9 cellular contexts compared by ENCODE assay signal in genomic region chr13:37868691-37869505, GRCh38. TPM values are rescaled to one million over a fixed set of nuclear protein-coding genes. Genes with fewer than 3 reads are reported as not detected.
A peak's percentile ranks its signal among the peaks of the same experiment; 100 is the strongest.
DNase-seq lines count a peak whose midpoint lies in the region; ATAC-seq, FAIRE-seq and TF ChIP-seq lines count a peak whose summit lies in the region.
"Had no signal": no experiment of that assay in that cellular context is flagged by ENCODE, and none has a peak within 500 bp of the region (broad histone marks: within the 10 kb centered on the region; RNA-seq: fewer than 3 reads in every experiment).

No MANE protein-coding gene starts in this region.

- peak overlapping the region; percentile 51 for H3K4me3 ChIP-seq in upper lobe of right lung
- H3K4me3 ChIP-seq: BLaER1 treated with 17β-estradiol and CSF1 and Interleukin-3, amounts not matched to agents 10 nM and 100 nM had no signal

- TF ChIP-seq CTCF in endothelial cell (IDR thresholded peaks at IDR 0.05; ENCODE audit: unreplicated experiment) (no peak), mesothelial cell of epicardium (IDR thresholded peaks at IDR 0.05; ENCODE audit: unreplicated experiment) (no peak), upper lobe of right lung (IDR thresholded peaks at IDR 0.05) (no peak)

- H3K4me1 Mint-ChIP-seq in endothelial cell (ENCODE audit: unreplicated experiment) (peaks cover 10% of the 10 kb centered on the region), mesothelial cell of epicardium (peaks cover 28% of the 10 kb centered on the region)

- H3K27ac Mint-ChIP-seq in endothelial cell (ENCODE audit: unreplicated experiment) (no peak overlapping the region), mesothelial cell of epicardium (peak overlapping the region; percentile 75)

- H3K9me3 ChIP-seq in upper lobe of right lung = no peaks in the 10 kb centered on the region

- intact Hi-C loops in upper lobe of right lung (cut with DNase I) = no loop called here

- no peak for TF ChIP-seq POLR2A in H54 (IDR thresholded peaks at IDR 0.05; ENCODE audit: low read depth, low read length)

- H3K27me3 ChIP-seq in upper lobe of right lung = peaks cover 33% of the 10 kb centered on the region
- H3K27me3 ChIP-seq: BLaER1 treated with 17β-estradiol and CSF1 and Interleukin-3, amounts not matched to agents 10 nM and 100 nM had no signal

- H3K4me3 Mint-ChIP-seq in endothelial cell (ENCODE audit: unreplicated experiment) (peak overlapping the region; percentile 90), mesothelial cell of epicardium (peak overlapping the region; percentile 96)

- no peaks in the 10 kb centered on the region for H3K27me3 Mint-ChIP-seq in endothelial cell (ENCODE audit: unreplicated experiment)
- peaks cover 15% of the 10 kb centered on the region for H3K27me3 Mint-ChIP-seq in mesothelial cell of epicardium (ENCODE audit: low read depth)

- no peaks in the 10 kb centered on the region for H3K36me3 ChIP-seq in upper lobe of right lung
- H3K36me3 ChIP-seq: BLaER1 treated with 17β-estradiol and CSF1 and Interleukin-3, amounts not matched to agents 10 nM and 100 nM had no signal

- peaks cover 5% of the 10 kb centered on the region for H3K4me1 ChIP-seq in upper lobe of right lung
- H3K4me1 ChIP-seq: BLaER1 treated with 17β-estradiol and CSF1 and Interleukin-3, amounts not matched to agents 10 nM and 100 nM had no signal

- H3K27ac ChIP-seq in upper lobe of right lung = peak overlapping the region; percentile 34
- H3K27ac ChIP-seq: BLaER1 treated with 17β-estradiol and CSF1 and Interleukin-3, amounts not matched to agents 10 nM and 100 nM had no signal

- no peak for FAIRE-seq in H54 (lab: Jason Lieb, UNC)

- H3K9me3 Mint-ChIP-seq in endothelial cell (ENCODE audit: unreplicated experiment) = no peaks in the 10 kb centered on the region
- H3K9me3 Mint-ChIP-seq in mesothelial cell of epicardium = no peaks in the 10 kb centered on the region

- H3K36me3 Mint-ChIP-seq in endothelial cell (ENCODE audit: low read depth, unreplicated experiment) = peaks cover 3% of the 10 kb centered on the region
- no peaks in the 10 kb centered on the region for H3K36me3 Mint-ChIP-seq in mesothelial cell of epicardium

- ATAC-seq in upper lobe of right lung (no peak), GM21825 (IDR thresholded peaks at IDR 0.05; ENCODE audit: unreplicated experiment) (no peak)

- DNase-seq in NCI-H82 (lab: John Stamatoyannopoulos, UW) (peak; percentile 25), NCI-H82 treated with DMSO at 0.1 percent for 48 hours (lab: John Stamatoyannopoulos, UW; ENCODE audit: unreplicated experiment) (no peak), endothelial cell (ENCODE audit: low spot score) (peak; percentile 6), mesothelial cell of epicardium (ENCODE audit: low spot score in 2 of 2, unreplicated experiment in 2 of 2) (no peak), upper lobe of right lung (no peak), activated T-cell treated with anti-CD3 and anti-CD28 coated beads for 4 hours (no peak), H54 (ENCODE audit: insufficient read length, low spot score) (no peak)

RNA-seq across cellular contexts. Expression of gene TRPC4, which starts 0.7 kb away (rescaled TPM):
- total RNA-seq in endothelial cell (ENCODE audit: unreplicated experiment) (6.5 TPM), mesothelial cell of epicardium (7.5 to 9.1 TPM (median 8.0 TPM) in 3 replicates), upper lobe of right lung (1.6 TPM)

Comparison
In these comparisons a context has a peak if more than half of its experiments do, and no peak if none do; other contexts are left out.
1. DNase-seq: peak in NCI-H82 (single experiment) and endothelial cell (single experiment); none in NCI-H82 treated with DMSO at 0.1 percent for 48 hours (single experiment), mesothelial cell of epicardium (0 of 2), upper lobe of right lung (single experiment), activated T-cell treated with anti-CD3 and anti-CD28 coated beads for 4 hours (single experiment) and H54 (single experiment).